ENCODE assay signal across 29 cellular contexts in the genomic region with DNA sequence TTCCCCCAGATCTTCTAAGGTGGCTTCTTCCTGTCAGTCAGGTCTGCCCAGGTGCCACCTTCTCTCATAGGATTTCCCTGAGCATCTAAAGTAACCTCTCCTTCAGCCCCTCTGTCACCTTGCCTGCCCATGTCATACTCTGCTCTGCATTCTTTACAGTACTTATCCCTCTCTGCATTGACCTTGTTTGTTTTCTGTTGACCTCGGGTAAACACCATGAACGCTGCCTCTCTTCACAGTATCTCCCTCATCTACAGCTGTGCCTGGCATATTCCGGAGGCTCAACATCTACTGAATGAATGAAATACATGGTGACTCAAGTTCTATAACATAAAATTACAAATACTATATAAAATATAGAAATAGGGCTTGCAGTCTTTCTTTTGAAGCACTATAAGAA.
"Had no signal": no experiment of that assay in that cellular context is flagged by ENCODE, and none has a peak within 500 bp of the region (broad histone marks: within the 10 kb centered on the region; RNA-seq: fewer than 3 reads in every experiment).

No MANE protein-coding gene starts in this region.

- H2AFZ ChIP-seq: neural progenitor cell, parathyroid adenoma had no signal

- H3K4me1 ChIP-seq: parathyroid adenoma, suprapubic skin, testis, tibial artery, upper lobe of left lung, uterus had no signal

- DNase-seq: naive thymus-derived CD4-positive, alpha-beta T cell; natural killer cell; occipital lobe; ovary; posterior cingulate gyrus; psoas muscle; right cardiac atrium; spleen; stimulated activated CD4-positive, alpha-beta T cell treated with anti-CD3 and anti-CD28 coated beads, Interleukin-12 subunit alpha, Interleukin-12 subunit beta, amount 100 ng/mL, for 4 hours; stimulated activated CD4-positive, alpha-beta T cell treated with anti-CD3 and anti-CD28 coated beads, Interleukin-1b, Interleukin-23, amount 100 ng/mL, for 48 hours; stimulated activated CD4-positive, alpha-beta T cell treated with anti-CD3 and anti-CD28 coated beads, Interleukin-4, amount 100 ng/mL, for 1 hour; stimulated activated CD4-positive, alpha-beta T cell treated with anti-CD3 and anti-CD28 coated beads, Interleukin-4, amount 100 ng/mL, for 4 hours; stimulated activated CD8-positive, alpha-beta memory T cell treated with anti-CD3 and anti-CD28 coated beads, Interleukin-4, amount 100 ng/mL, for 48 hours; stimulated activated naive CD4-positive, alpha-beta T cell; stimulated activated naive CD8-positive, alpha-beta T cell treated with anti-CD3 and anti-CD28 coated beads, Interleukin-15, amount 100 ng/mL, for 72 hours; stimulated activated naive CD8-positive, alpha-beta T cell treated with anti-CD3 and anti-CD28 coated beads, Interleukin-15, Interleukin-2, amounts not matched to agents 100 U/mL and 50 U/mL, for 24 hours; substantia nigra; testis; tibial artery; transverse colon; upper lobe of left lung; uterus had no signal

- H3K4me3 ChIP-seq: neural progenitor cell, ovary, psoas muscle, skin epidermis, smooth muscle cell, spleen, suprapubic skin, testis, tibial artery, transverse colon, upper lobe of left lung, uterus had no signal

- H3K27me3 ChIP-seq: neural progenitor cell, ovary, spleen, suprapubic skin, testis, tibial artery, transverse colon, upper lobe of left lung, uterus had no signal

- H3K36me3 ChIP-seq: neural progenitor cell, ovary, spleen, suprapubic skin, tibial artery, transverse colon, upper lobe of left lung, uterus had no signal

- H3K9me3 ChIP-seq: ovary, psoas muscle, spleen, suprapubic skin, testis, tibial artery, transverse colon, upper lobe of left lung, uterus had no signal

- ATAC-seq: naive thymus-derived CD4-positive, alpha-beta T cell; natural killer cell; psoas muscle; right cardiac atrium; sciatic nerve; stimulated activated memory B cell treated with anti-CD40 and anti-IgM and Interleukin-4, amounts not matched to agents 10 μg/mL and 1 μg/mL and 100 μg/mL, for 72 hours; stimulated activated naive CD8-positive, alpha-beta T cell treated with anti-CD3 and anti-CD28 coated beads, Interleukin-15, amount 100 ng/mL, for 72 hours; stimulated activated naive CD8-positive, alpha-beta T cell treated with anti-CD3 and anti-CD28 coated beads, Interleukin-15, Interleukin-2, amounts not matched to agents 100 U/mL and 50 U/mL, for 24 hours had no signal

- H3K27ac ChIP-seq: neural progenitor cell, ovary, parathyroid adenoma, psoas muscle, skin epidermis, spleen, suprapubic skin, testis, tibial artery, transverse colon, upper lobe of left lung, uterus had no signal

- H3K79me2 ChIP-seq: parathyroid adenoma had no signal

- H3K9ac ChIP-seq: neural progenitor cell, parathyroid adenoma had no signal

- H3K4me2 ChIP-seq: neural progenitor cell, smooth muscle cell had no signal
